ENCODE assay signal across 16 cellular contexts in the genomic region with DNA sequence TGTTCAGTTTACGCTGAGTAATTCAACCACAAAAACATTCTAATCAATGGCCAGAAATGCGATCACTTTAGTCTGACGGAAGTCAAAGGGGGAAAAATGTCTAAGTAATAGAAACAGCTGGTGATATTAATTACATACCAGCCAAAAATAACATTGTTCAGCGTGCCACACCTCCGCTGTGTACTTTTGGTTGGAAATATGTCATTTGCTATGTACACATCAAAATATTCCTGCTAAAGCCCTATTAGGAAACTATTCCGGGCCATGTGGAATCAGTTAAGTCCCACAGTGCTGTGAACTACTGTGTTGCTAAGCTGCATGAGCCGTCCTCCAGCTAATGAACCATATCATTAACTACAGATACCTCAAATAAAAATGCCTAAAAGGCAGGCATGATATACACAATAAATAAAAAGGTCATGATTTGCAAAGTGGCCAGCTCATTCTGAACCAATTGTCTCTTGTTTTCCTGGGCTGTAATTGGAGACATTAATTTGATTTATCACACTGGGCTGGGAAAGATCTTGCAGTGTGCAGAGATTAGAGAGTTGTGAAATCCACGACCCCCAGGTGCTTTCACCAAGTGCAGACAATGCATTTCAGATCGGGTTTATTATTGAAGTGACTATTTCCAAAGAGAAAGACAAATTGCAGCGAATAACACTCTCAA.
DNase-seq lines count a peak whose midpoint lies in the region; ATAC-seq and TF ChIP-seq lines count a peak whose summit lies in the region.
"Had no signal": no experiment of that assay in that cellular context is flagged by ENCODE, and none has a peak within 500 bp of the region (broad histone marks: within the 10 kb centered on the region; RNA-seq: fewer than 3 reads in every experiment).

No MANE protein-coding gene starts in this region.

- H3K36me3 ChIP-seq in ectodermal cell (ENCODE audit: control insufficient read depth, insufficient read depth, low read length): no peaks in the 10 kb centered on the region
- H3K36me3 ChIP-seq: tibial artery had no signal

- H3K27me3 Mint-ChIP-seq in activated CD8-positive, alpha-beta T cell treated with anti-CD3 and anti-CD28 coated beads for 36 hours: peaks cover 4% of the 10 kb centered on the region
- H3K27me3 Mint-ChIP-seq: activated B cell treated with CpG ODN at 0.5 μM for 24 hours had no signal

- H3K4me1 Mint-ChIP-seq in activated CD8-positive, alpha-beta T cell treated with anti-CD3 and anti-CD28 coated beads for 36 hours (ENCODE audit: low read depth): no peaks in the 10 kb centered on the region
- H3K4me1 Mint-ChIP-seq: activated B cell treated with CpG ODN at 0.5 μM for 24 hours, immature natural killer cell had no signal

- DNase-seq in GM04504 (ENCODE audit: low read depth) (peak; percentile 94), NCI-H748 (lab: John Stamatoyannopoulos, UW; ENCODE audit: unreplicated experiment) (peak; percentile 77), renal cortical epithelial cell (ENCODE audit: low read depth) (peak; percentile 81), NCI-H187 (lab: John Stamatoyannopoulos, UW) (no peak), iPS-NIHi11 (ENCODE audit: low spot score) (no peak), KG1 (lab: John Stamatoyannopoulos, UW) (no peak)
- no peak for DNase-seq in activated CD8-positive, alpha-beta T cell treated with anti-CD3 and anti-CD28 coated beads for 36 hours
- DNase-seq: activated B cell treated with CpG ODN at 0.5 μM for 24 hours; activated T-cell treated with anti-CD3 and anti-CD28 coated beads, Interleukin-2, amount 50 U/mL, for 72 hours; DMS 273 treated with DMSO at 0.1 percent for 48 hours; immature natural killer cell; NCI-H226; tibial artery had no signal

- H3K27ac ChIP-seq in ectodermal cell (ENCODE audit: insufficient read depth, low read depth, low read length, poor library complexity, severe bottlenecking): peak overlapping the region; percentile 79
- H3K27ac ChIP-seq: skin epidermis, tibial artery had no signal

- peaks cover 30% of the 10 kb centered on the region for H3K4me1 ChIP-seq in ectodermal cell (ENCODE audit: control insufficient read depth, insufficient read depth, low read length)
- H3K4me1 ChIP-seq: tibial artery had no signal

- CTCF ChIA-PET in activated CD8-positive, alpha-beta T cell treated with anti-CD3 and anti-CD28 coated beads for 36 hours (lab: Charles Lee): no interaction called here

- no peaks in the 10 kb centered on the region for H3K27me3 ChIP-seq in ectodermal cell (ENCODE audit: control insufficient read depth, insufficient read depth, low read length, poor library complexity, severe bottlenecking)

- POLR2A ChIA-PET in activated CD8-positive, alpha-beta T cell treated with anti-CD3 and anti-CD28 coated beads for 36 hours (lab: Charles Lee): no interaction called here

- intact Hi-C loops in activated CD8-positive, alpha-beta T cell treated with anti-CD3 and anti-CD28 coated beads for 36 hours (cut with micrococcal nuclease): no loop called here

- H3K9me3 Mint-ChIP-seq in activated CD8-positive, alpha-beta T cell treated with anti-CD3 and anti-CD28 coated beads for 36 hours: peaks cover 1% of the 10 kb centered on the region

- no peak overlapping the region for H3K4me3 Mint-ChIP-seq in activated CD8-positive, alpha-beta T cell treated with anti-CD3 and anti-CD28 coated beads for 36 hours
- H3K4me3 Mint-ChIP-seq: activated B cell treated with CpG ODN at 0.5 μM for 24 hours; activated T-cell treated with anti-CD3 and anti-CD28 coated beads, Interleukin-2, amount 50 U/mL, for 72 hours; immature natural killer cell had no signal

- H3K9me3 ChIP-seq in ectodermal cell (ENCODE audit: control insufficient read depth, low read length): no peaks in the 10 kb centered on the region
- H3K9me3 ChIP-seq: tibial artery had no signal

- no peak for TF ChIP-seq CTCF in activated CD8-positive, alpha-beta T cell treated with anti-CD3 and anti-CD28 coated beads for 36 hours (IDR thresholded peaks at IDR 0.05)

- H3K4me3 ChIP-seq in ectodermal cell (ENCODE audit: insufficient read depth, low read depth, low read length): no peak overlapping the region
- H3K4me3 ChIP-seq: skin epidermis, tibial artery had no signal

- 87 to 88% methylated on average over 7 to 8 of the region's 10 CpGs for WGBS in ectodermal cell, 2 experiments

- H3K36me3 Mint-ChIP-seq in activated CD8-positive, alpha-beta T cell treated with anti-CD3 and anti-CD28 coated beads for 36 hours (ENCODE audit: low read depth): no peaks in the 10 kb centered on the region
- H3K36me3 Mint-ChIP-seq: immature natural killer cell had no signal

- H3K27ac Mint-ChIP-seq in activated CD8-positive, alpha-beta T cell treated with anti-CD3 and anti-CD28 coated beads for 36 hours: no peak overlapping the region
- H3K27ac Mint-ChIP-seq: activated B cell treated with CpG ODN at 0.5 μM for 24 hours; activated T-cell treated with anti-CD3 and anti-CD28 coated beads, Interleukin-2, amount 50 U/mL, for 72 hours; immature natural killer cell had no signal

- ATAC-seq in activated CD8-positive, alpha-beta T cell treated with anti-CD3 and anti-CD28 coated beads for 36 hours: no peak
- ATAC-seq: activated T-cell treated with anti-CD3 and anti-CD28 coated beads, Interleukin-2, amount 50 U/mL, for 72 hours; Right ventricle myocardium inferior had no signal

Comparison
In these comparisons a context has a peak if more than half of its experiments do, and no peak if none do; other contexts are left out.
1. DNase-seq: peak in GM04504 (single experiment), NCI-H748 (single experiment) and renal cortical epithelial cell (single experiment); none in activated CD8-positive, alpha-beta T cell treated with anti-CD3 and anti-CD28 coated beads for 36 hours (single experiment), NCI-H187 (0 of 2), iPS-NIHi11 (single experiment) and KG1 (single experiment).